ENCODE assay signal across 14 cellular contexts in the genomic region with DNA sequence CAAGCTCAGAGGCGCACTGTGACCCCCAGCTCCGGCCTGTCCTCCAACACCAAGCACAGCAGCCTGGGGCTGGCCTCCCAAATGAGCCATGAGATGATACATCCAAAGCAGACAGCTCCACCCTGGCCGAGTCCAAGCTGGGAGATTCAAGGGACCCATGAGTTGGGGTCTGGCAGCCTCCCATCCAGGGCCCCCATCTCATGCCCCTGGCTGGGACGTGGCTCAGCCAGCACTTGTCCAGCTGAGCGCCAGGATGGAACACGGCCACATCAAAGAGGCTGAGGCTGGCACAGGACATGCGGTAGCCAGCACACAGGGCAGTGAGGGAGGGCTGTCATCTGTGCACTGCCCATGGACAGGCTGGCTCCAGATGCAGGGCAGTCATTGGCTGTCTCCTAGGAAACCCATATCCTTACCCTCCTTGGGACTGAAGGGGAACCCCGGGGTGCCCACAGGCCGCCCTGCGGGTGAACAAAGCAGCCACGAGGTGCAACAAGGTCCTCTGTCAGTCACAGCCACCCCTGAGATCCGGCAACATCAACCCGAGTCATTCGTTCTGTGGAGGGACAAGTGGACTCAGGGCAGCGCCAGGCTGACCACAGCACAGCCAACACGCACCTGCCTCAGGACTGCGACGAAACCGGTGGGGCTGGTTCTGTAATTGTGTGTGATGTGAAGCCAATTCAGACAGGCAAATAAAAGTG. TPM values are rescaled to one million over a fixed set of nuclear protein-coding genes. Genes with fewer than 3 reads are reported as not detected.
DNase-seq lines count a peak whose midpoint lies in the region; ATAC-seq and TF ChIP-seq lines count a peak whose summit lies in the region.
"Had no signal": no experiment of that assay in that cellular context is flagged by ENCODE, and none has a peak within 500 bp of the region (broad histone marks: within the 10 kb centered on the region; RNA-seq: fewer than 3 reads in every experiment).

No MANE protein-coding gene starts in this region.

- TF ChIP-seq POLR2A in breast epithelium (IDR thresholded peaks at IDR 0.05) (no peak), transverse colon (IDR thresholded peaks at IDR 0.05) (no peak)

- H3K27me3 ChIP-seq in breast epithelium (no peaks in the 10 kb centered on the region), lung (ENCODE audit: control insufficient read depth, insufficient read depth) (no peaks in the 10 kb centered on the region), transverse colon (no peaks in the 10 kb centered on the region)
- H3K27me3 ChIP-seq: brain microvascular endothelial cell had no signal

- peaks cover 9% of the 10 kb centered on the region for H3K4me1 Mint-ChIP-seq in activated naive CD8-positive, alpha-beta T cell treated with anti-CD3 and anti-CD28 coated beads, Interleukin-2, amount 50 U/mL, for 24 hours

- H3K27me3 Mint-ChIP-seq in activated naive CD8-positive, alpha-beta T cell treated with anti-CD3 and anti-CD28 coated beads, Interleukin-2, amount 50 U/mL, for 24 hours = no peaks in the 10 kb centered on the region

- peak; percentile 81 to 82 for DNase-seq in breast epithelium (ENCODE audit: low spot score in 2 of 2)
- peak; percentile 74 for DNase-seq in lung (ENCODE audit: low spot score)
- peak; percentile 59 for DNase-seq in transverse colon
- no peak for DNase-seq in NCI-H526 treated with DMSO at 0.1 percent for 48 hours (lab: John Stamatoyannopoulos, UW)
- no peak for DNase-seq in activated naive CD8-positive, alpha-beta T cell treated with anti-CD3 and anti-CD28 coated beads, Interleukin-2, amount 50 U/mL, for 24 hours
- no peak for DNase-seq in NCI-H510A (lab: John Stamatoyannopoulos, UW)
- DNase-seq: activated T-cell treated with anti-CD3 and anti-CD28 coated beads, Interleukin-2, amount 50 U/mL, for 72 hours; brain microvascular endothelial cell; DMS 273 treated with DMSO at 0.1 percent for 48 hours; stimulated activated naive CD4-positive, alpha-beta T cell treated with Interleukin-2 at 50 U/mL for 16 hours; WERI-Rb-1 had no signal

- H3K4me3 ChIP-seq in breast epithelium (peak overlapping the region in 1 of 3 donors; percentile 5), lung (no peak overlapping the region), transverse colon (no peak overlapping the region)
- H3K4me3 ChIP-seq: GM12878 had no signal

- WGBS in lung, 2 donors = 70 to 84% methylated on average over 19 of the region's 19 CpGs
- WGBS in transverse colon (ENCODE audit: low coverage in 1 of 2), 2 donors = 72% methylated on average over 16 of the region's 19 CpGs; no CpG with 5 or more reads in 1 of the 2 donors

- no peak for TF ChIP-seq EP300 in Ishikawa (IDR thresholded peaks at IDR 0.05; ENCODE audit: borderline replicate concordance)
- no peak for TF ChIP-seq EP300 in transverse colon (IDR thresholded peaks at IDR 0.05; ENCODE audit: low read depth)

- H3K4me3 Mint-ChIP-seq in activated naive CD8-positive, alpha-beta T cell treated with anti-CD3 and anti-CD28 coated beads, Interleukin-2, amount 50 U/mL, for 24 hours = no peak overlapping the region
- H3K4me3 Mint-ChIP-seq: activated T-cell treated with anti-CD3 and anti-CD28 coated beads, Interleukin-2, amount 50 U/mL, for 72 hours; neural crest cell had no signal

- no peak; the same call in 1 of the 2 replicates for TF ChIP-seq RAD21 in Ishikawa (IDR thresholded peaks at IDR 0.05; ENCODE audit: low read depth)

- no peak overlapping the region for H3K27ac Mint-ChIP-seq in activated naive CD8-positive, alpha-beta T cell treated with anti-CD3 and anti-CD28 coated beads, Interleukin-2, amount 50 U/mL, for 24 hours
- H3K27ac Mint-ChIP-seq: activated T-cell treated with anti-CD3 and anti-CD28 coated beads, Interleukin-2, amount 50 U/mL, for 72 hours had no signal

- H3K36me3 Mint-ChIP-seq in activated naive CD8-positive, alpha-beta T cell treated with anti-CD3 and anti-CD28 coated beads, Interleukin-2, amount 50 U/mL, for 24 hours (ENCODE audit: low read depth) = peaks cover 19% of the 10 kb centered on the region

- peaks cover 4% of the 10 kb centered on the region for H3K9me3 Mint-ChIP-seq in activated naive CD8-positive, alpha-beta T cell treated with anti-CD3 and anti-CD28 coated beads, Interleukin-2, amount 50 U/mL, for 24 hours
- H3K9me3 Mint-ChIP-seq: neural crest cell had no signal

- intact Hi-C loops in breast epithelium (cut with DNase I; ENCODE audit: low total_unique reads) = no loop called here
- intact Hi-C loops in transverse colon (cut with DNase I; ENCODE audit: low total_unique reads) = no loop called here

- H3K36me3 ChIP-seq in breast epithelium = no peaks in the 10 kb centered on the region
- peaks cover 0 to 33% of the 10 kb centered on the region in 2 donors for H3K36me3 ChIP-seq in lung (ENCODE audit: control insufficient read depth in 2 of 2, insufficient read depth in 2 of 2, low read length in 2 of 2)
- H3K36me3 ChIP-seq in transverse colon = no peaks in the 10 kb centered on the region

- in situ Hi-C loops in transverse colon (cut with MboI; ENCODE audit: low pct_ligation_motif_present in 1 of 4, low pct_unique_long_range_greater_than_20kb in 1 of 4, low sequenced_read_pairs in 3 of 4) = no loop called here

- H3K27ac ChIP-seq in breast epithelium (peak overlapping the region; percentile 76 to 85), lung (ENCODE audit: low read depth in 1 of 2, low read length in 1 of 2) (peak overlapping the region in 1 of 2 donors; percentile 43), transverse colon (no peak overlapping the region)
- H3K27ac ChIP-seq: brain microvascular endothelial cell, WERI-Rb-1 had no signal

- ATAC-seq in lung (ENCODE audit: insufficient read depth, low FRiP score) = peak; percentile 29
- no peak for ATAC-seq in activated naive CD8-positive, alpha-beta T cell treated with anti-CD3 and anti-CD28 coated beads, Interleukin-2, amount 50 U/mL, for 24 hours
- ATAC-seq: activated T-cell treated with anti-CD3 and anti-CD28 coated beads, Interleukin-2, amount 50 U/mL, for 72 hours; GM12878 had no signal

- TF ChIP-seq CTCF in breast epithelium (IDR thresholded peaks at IDR 0.05) = no peak
- no peak for TF ChIP-seq CTCF in lung (IDR thresholded peaks at IDR 0.05; ENCODE audit: control extremely low read depth, extremely low read depth)
- TF ChIP-seq CTCF in transverse colon (IDR thresholded peaks at IDR 0.05) = no peak

- H3K4me1 ChIP-seq in breast epithelium (peaks cover 0 to 20% of the 10 kb centered on the region in 2 donors), lung (ENCODE audit: control insufficient read depth in 2 of 2, insufficient read depth in 2 of 2, low read length in 2 of 2) (peaks cover 0 to 10% of the 10 kb centered on the region in 2 donors), transverse colon (peaks cover 0 to 15% (median 6%) of the 10 kb centered on the region in 4 donors)

- H3K9me3 ChIP-seq in breast epithelium (no peaks in the 10 kb centered on the region), lung (ENCODE audit: control insufficient read depth in 2 of 2, insufficient read depth in 1 of 2, low read length in 1 of 2) (peaks cover 0 to 2% of the 10 kb centered on the region in 2 donors), transverse colon (peaks cover 0 to under 1% of the 10 kb centered on the region in 2 donors)

TF ChIP-seq in Ishikawa, 13 proteins besides CTCF, POLR2A, EP300 and RAD21 (continues in another document):
- peak; percentile 74 for TF ChIP-seq NFIC (IDR thresholded peaks at IDR 0.05)
- TF ChIP-seq, protein P1, sequence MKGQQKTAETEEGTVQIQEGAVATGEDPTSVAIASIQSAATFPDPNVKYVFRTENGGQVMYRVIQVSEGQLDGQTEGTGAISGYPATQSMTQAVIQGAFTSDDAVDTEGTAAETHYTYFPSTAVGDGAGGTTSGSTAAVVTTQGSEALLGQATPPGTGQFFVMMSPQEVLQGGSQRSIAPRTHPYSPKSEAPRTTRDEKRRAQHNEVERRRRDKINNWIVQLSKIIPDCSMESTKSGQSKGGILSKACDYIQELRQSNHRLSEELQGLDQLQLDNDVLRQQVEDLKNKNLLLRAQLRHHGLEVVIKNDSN (IDR thresholded peaks at IDR 0.05) = no peak
- TF ChIP-seq TAF1 (IDR thresholded peaks at IDR 0.05; ENCODE audit: low read depth) = no peak
- TF ChIP-seq, protein P2, sequence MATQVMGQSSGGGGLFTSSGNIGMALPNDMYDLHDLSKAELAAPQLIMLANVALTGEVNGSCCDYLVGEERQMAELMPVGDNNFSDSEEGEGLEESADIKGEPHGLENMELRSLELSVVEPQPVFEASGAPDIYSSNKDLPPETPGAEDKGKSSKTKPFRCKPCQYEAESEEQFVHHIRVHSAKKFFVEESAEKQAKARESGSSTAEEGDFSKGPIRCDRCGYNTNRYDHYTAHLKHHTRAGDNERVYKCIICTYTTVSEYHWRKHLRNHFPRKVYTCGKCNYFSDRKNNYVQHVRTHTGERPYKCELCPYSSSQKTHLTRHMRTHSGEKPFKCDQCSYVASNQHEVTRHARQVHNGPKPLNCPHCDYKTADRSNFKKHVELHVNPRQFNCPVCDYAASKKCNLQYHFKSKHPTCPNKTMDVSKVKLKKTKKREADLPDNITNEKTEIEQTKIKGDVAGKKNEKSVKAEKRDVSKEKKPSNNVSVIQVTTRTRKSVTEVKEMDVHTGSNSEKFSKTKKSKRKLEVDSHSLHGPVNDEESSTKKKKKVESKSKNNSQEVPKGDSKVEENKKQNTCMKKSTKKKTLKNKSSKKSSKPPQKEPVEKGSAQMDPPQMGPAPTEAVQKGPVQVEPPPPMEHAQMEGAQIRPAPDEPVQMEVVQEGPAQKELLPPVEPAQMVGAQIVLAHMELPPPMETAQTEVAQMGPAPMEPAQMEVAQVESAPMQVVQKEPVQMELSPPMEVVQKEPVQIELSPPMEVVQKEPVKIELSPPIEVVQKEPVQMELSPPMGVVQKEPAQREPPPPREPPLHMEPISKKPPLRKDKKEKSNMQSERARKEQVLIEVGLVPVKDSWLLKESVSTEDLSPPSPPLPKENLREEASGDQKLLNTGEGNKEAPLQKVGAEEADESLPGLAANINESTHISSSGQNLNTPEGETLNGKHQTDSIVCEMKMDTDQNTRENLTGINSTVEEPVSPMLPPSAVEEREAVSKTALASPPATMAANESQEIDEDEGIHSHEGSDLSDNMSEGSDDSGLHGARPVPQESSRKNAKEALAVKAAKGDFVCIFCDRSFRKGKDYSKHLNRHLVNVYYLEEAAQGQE (IDR thresholded peaks at IDR 0.05; ENCODE audit: low read depth) = no peak
- no peak for TF ChIP-seq FOXM1 (IDR thresholded peaks at IDR 0.05; ENCODE audit: borderline replicate concordance, low read depth)
- TF ChIP-seq, protein P3, sequence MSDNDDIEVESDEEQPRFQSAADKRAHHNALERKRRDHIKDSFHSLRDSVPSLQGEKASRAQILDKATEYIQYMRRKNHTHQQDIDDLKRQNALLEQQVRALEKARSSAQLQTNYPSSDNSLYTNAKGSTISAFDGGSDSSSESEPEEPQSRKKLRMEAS (IDR thresholded peaks at IDR 0.05) = peak; percentile 85
- no peak for TF ChIP-seq EGR1 (IDR thresholded peaks at IDR 0.05)
- no peak for TF ChIP-seq YY1 (IDR thresholded peaks at IDR 0.05; ENCODE audit: low read depth)
- TF ChIP-seq TEAD4 (IDR thresholded peaks at IDR 0.05) = peak; percentile 66
- no peak for TF ChIP-seq CREB1 (IDR thresholded peaks at IDR 0.05; ENCODE audit: low read depth)
- no peak for TF ChIP-seq ZBTB7A (IDR thresholded peaks at IDR 0.05; ENCODE audit: low read depth)

RNA-seq across cellular contexts. Expression of a gene that starts 29.1 kb away (rescaled TPM):
- total RNA-seq in breast epithelium = 1 to 10 TPM; 5.6 to 6.7 (median 6.6) TPM
- total RNA-seq in lung = 10 to 100 TPM; 28.4 to 42.0 TPM
- 10 to 100 TPM; 23.8 to 24.1 TPM for polyA plus RNA-seq in lung
- 10 to 100 TPM in 3 of 4 donors, 1 to 10 TPM in 1; 8.3 to 24.1 (median 17.3) TPM for total RNA-seq in transverse colon

Comparison
In these comparisons a context has a peak if more than half of its experiments do, and no peak if none do; other contexts are left out.
1. DNase-seq: peak in breast epithelium (2 of 2), lung (single experiment) and transverse colon (single experiment); none in NCI-H526 treated with DMSO at 0.1 percent for 48 hours (single experiment), activated naive CD8-positive, alpha-beta T cell treated with anti-CD3 and anti-CD28 coated beads, Interleukin-2, amount 50 U/mL, for 24 hours (single experiment) and NCI-H510A (single experiment).
2. H3K27ac ChIP-seq: peak in breast epithelium (2 of 2); none in transverse colon (0 of 4).